17 cellular contexts compared by ENCODE assay signal in genomic region chr2:47864566-47864965, GRCh38.
"Had no signal": no experiment of that assay in that cellular context is flagged by ENCODE, and none has a peak within 500 bp of the region (broad histone marks: within the 10 kb centered on the region; RNA-seq: fewer than 3 reads in every experiment).

No MANE protein-coding gene starts in this region.

- H3K27me3 ChIP-seq: adrenal gland, neutrophil, testis had no signal

- DNase-seq: activated CD4-positive, alpha-beta T cell treated with anti-CD3 and anti-CD28 coated beads, Interleukin-2, amount 50 U/mL, for 48 hours; activated CD4-positive, CD25-positive, alpha-beta regulatory T cell treated with anti-CD3 and anti-CD28 coated beads, Interleukin-2, amount 50 U/mL, for 72 hours; activated CD8-positive, alpha-beta memory T cell treated with anti-CD3 and anti-CD28 coated beads, Interleukin-2, amount 50 U/mL, for 4 hours; activated naive CD4-positive, alpha-beta T cell treated with anti-CD3 and anti-CD28 coated beads, Interleukin-2, amount 50 U/mL, for 16 hours; adrenal gland; effector memory CD4-positive, alpha-beta T cell; kidney; retina; stimulated activated CD4-positive, alpha-beta T cell treated with anti-CD3 and anti-CD28 coated beads, Interleukin-4, amount 100 ng/mL, for 1 hour; stimulated activated CD8-positive, alpha-beta memory T cell treated with anti-CD3 and anti-CD28 coated beads, Interleukin-4, amount 100 ng/mL, for 48 hours; T-helper 2 cell; testis had no signal

- H3K9me3 Mint-ChIP-seq: activated T-helper 1 cell treated with anti-CD3 and anti-CD28 coated beads, Interleukin-12 subunit alpha, Interleukin-12 subunit beta, Interleukin-2, Interleukin-4 antibody, amounts not matched to agents 30 ng/mL and 10 ng/mL and 1 ng/mL, durations not matched to agents 14 hours and 24 hours and 36 hours; stimulated activated naive CD8-positive, alpha-beta T cell treated with anti-CD3 and anti-CD28 coated beads, Interleukin-15, Interleukin-2, amounts not matched to agents 100 ng/mL and 50 ng/mL, for 24 hours had no signal

- H3K4me3 Mint-ChIP-seq: activated T-helper 1 cell treated with anti-CD3 and anti-CD28 coated beads, Interleukin-12 subunit alpha, Interleukin-12 subunit beta, Interleukin-2, Interleukin-4 antibody, amounts not matched to agents 30 ng/mL and 10 ng/mL and 1 ng/mL, durations not matched to agents 14 hours and 24 hours and 36 hours; stimulated activated naive CD8-positive, alpha-beta T cell treated with anti-CD3 and anti-CD28 coated beads, Interleukin-15, Interleukin-2, amounts not matched to agents 100 ng/mL and 50 ng/mL, for 24 hours had no signal

- H3K27ac Mint-ChIP-seq: activated T-helper 1 cell treated with anti-CD3 and anti-CD28 coated beads, Interleukin-12 subunit alpha, Interleukin-12 subunit beta, Interleukin-2, Interleukin-4 antibody, amounts not matched to agents 30 ng/mL and 10 ng/mL and 1 ng/mL, durations not matched to agents 14 hours and 24 hours and 36 hours had no signal

- H3K4me1 ChIP-seq: testis had no signal

- FAIRE-seq: kidney, TTC549 had no signal

- H3K9me3 ChIP-seq: adrenal gland, neutrophil, testis had no signal

- H3K27ac ChIP-seq: adrenal gland, epithelial cell of prostate, neutrophil, testis had no signal

- H3K4me3 ChIP-seq: adrenal gland, testis had no signal

- H3K36me3 ChIP-seq: adrenal gland had no signal

- H3K27me3 Mint-ChIP-seq: stimulated activated naive CD8-positive, alpha-beta T cell treated with anti-CD3 and anti-CD28 coated beads, Interleukin-15, Interleukin-2, amounts not matched to agents 100 ng/mL and 50 ng/mL, for 24 hours had no signal
